ENCODE assay signal across 8 cellular contexts in genomic region chr19:18419195-18419698, GRCh38. TPM values are rescaled to one million over a fixed set of nuclear protein-coding genes. Genes with fewer than 3 reads are reported as not detected.
DNase-seq lines count a peak whose midpoint lies in the region; ATAC-seq and TF ChIP-seq lines count a peak whose summit lies in the region.

Gene SSBP4, plus strand, starts transcription at chr19:18419398. Its CDS starts 251 bp downstream, at chr19:18419649.

- no peaks in the 10 kb centered on the region for H3K36me3 ChIP-seq in thyroid gland

- H3K4me3 Mint-ChIP-seq in IgD-negative memory B cell (peak within 1 kb of the TSS; percentile 76 to 94 (median 86)), nephron progenitor cell (peak within 1 kb of the TSS; percentile 83)

- H3K27ac Mint-ChIP-seq in IgD-negative memory B cell (peak within 1 kb of the TSS; percentile 80 to 96 (median 95)), nephron progenitor cell (peak within 1 kb of the TSS; percentile 25)

- peaks cover 44 to 68% of the 10 kb centered on the region in 2 donors for H3K4me1 ChIP-seq in thyroid gland

- H3K27ac ChIP-seq in RWPE1 (peak within 1 kb of the TSS; percentile 86), thyroid gland (peak within 1 kb of the TSS; percentile 5 to 90 (median 90))

- WGBS in thyroid gland, 2 donors: 0% methylated on average over 2 to 5 of the region's 80 CpGs

- TF ChIP-seq POLR2A in thyroid gland (IDR thresholded peaks at IDR 0.05): peak in 1 of 2 donors; percentile 70

- CTCF ChIA-PET in RWPE1 (lab: Yijun Ruan, JAX): interaction anchor here (0.6 to 1.8 kb wide), 9 partner anchors 15 to 197 kb away, joined by 3 to 6 read pairs (median 3); partner anchors contain the start of genes GDF15 and IQCN

- H3K9me3 ChIP-seq in thyroid gland: no peaks in the 10 kb centered on the region

- DNase-seq in AG20443 (ENCODE audit: low spot score): peak; percentile 97
- DNase-seq in RWPE1 (ENCODE audit: low spot score): peak; percentile 89
- peak; percentile 57 for DNase-seq in activated gamma-delta T cell treated with Interleukin-2 at 50 U/mL for 16 hours
- DNase-seq in foreskin fibroblast: peak; percentile 80 to 94
- DNase-seq in nephron progenitor cell: peak; percentile 82
- peak; percentile 70 for DNase-seq in thyroid gland

- H3K27me3 Mint-ChIP-seq in IgD-negative memory B cell (peaks cover 31% of the 10 kb centered on the region), nephron progenitor cell (ENCODE audit: low read depth, poor library complexity) (peaks cover 8% of the 10 kb centered on the region)

- H3K36me3 Mint-ChIP-seq in IgD-negative memory B cell: peaks cover 1% of the 10 kb centered on the region
- H3K36me3 Mint-ChIP-seq in nephron progenitor cell (ENCODE audit: low read depth): no peaks in the 10 kb centered on the region

- peak; percentile 76 for TF ChIP-seq CTCF in RWPE1 (conservative IDR thresholded peaks at IDR 0.05; ENCODE audit: low read depth)
- TF ChIP-seq CTCF in foreskin fibroblast (IDR thresholded peaks at IDR 0.05; ENCODE audit: low read depth, low read length): no peak
- TF ChIP-seq CTCF in nephron progenitor cell (IDR thresholded peaks at IDR 0.05): no peak
- TF ChIP-seq CTCF in thyroid gland (IDR thresholded peaks at IDR 0.05): peak in 3 of 6 experiments; percentile 49 to 56 (median 53)

- peak; percentile 41 for ATAC-seq in GM19023 (IDR thresholded peaks at IDR 0.05; ENCODE audit: unreplicated experiment)

- H3K4me1 Mint-ChIP-seq in IgD-negative memory B cell: peaks cover 27 to 46% (median 31%) of the 10 kb centered on the region in 3 donors
- H3K4me1 Mint-ChIP-seq in nephron progenitor cell: peaks cover 80% of the 10 kb centered on the region

- no peaks in the 10 kb centered on the region for H3K27me3 ChIP-seq in thyroid gland

- intact Hi-C loops in thyroid gland (cut with DNase I): loop anchor here (10.0 kb wide), 2 partner anchors 164 to 214 kb away; partner anchors contain the start of gene RAB3A

- H3K9me3 Mint-ChIP-seq in IgD-negative memory B cell: no peaks in the 10 kb centered on the region
- H3K9me3 Mint-ChIP-seq in nephron progenitor cell: no peaks in the 10 kb centered on the region

- POLR2A ChIA-PET in RWPE1 (lab: Yijun Ruan, JAX; ENCODE audit: low non-redundant PET): interaction anchor here (1.1 kb wide), 1 partner anchor 34 kb away, joined by 3 read pairs; the partner anchor contains the start of gene GDF15

- H3K4me3 ChIP-seq in foreskin fibroblast (ENCODE audit: low read depth in 1 of 2, low read length in 2 of 2): peak within 1 kb of the TSS; percentile 73 to 84
- H3K4me3 ChIP-seq in thyroid gland (replicated peaks in 1 of 3): peak within 1 kb of the TSS; percentile 14 to 66 (median 27)

RNA-seq across cellular contexts. Expression of gene SSBP4, which starts in this region (rescaled TPM):
- polyA plus RNA-seq in IgD-negative memory B cell: 97.4 TPM
- total RNA-seq in thyroid gland: 10 to 100 TPM; 40.5 to 75.6 (median 56.1) TPM

Comparison
In these comparisons a context has a peak if more than half of its experiments do, and no peak if none do; other contexts are left out.
1. Peak in every context shown above with its lines: DNase-seq, ATAC-seq, H3K4me3 ChIP-seq and H3K27ac ChIP-seq.